ENCODE assay signal across 14 cellular contexts in the genomic region with DNA sequence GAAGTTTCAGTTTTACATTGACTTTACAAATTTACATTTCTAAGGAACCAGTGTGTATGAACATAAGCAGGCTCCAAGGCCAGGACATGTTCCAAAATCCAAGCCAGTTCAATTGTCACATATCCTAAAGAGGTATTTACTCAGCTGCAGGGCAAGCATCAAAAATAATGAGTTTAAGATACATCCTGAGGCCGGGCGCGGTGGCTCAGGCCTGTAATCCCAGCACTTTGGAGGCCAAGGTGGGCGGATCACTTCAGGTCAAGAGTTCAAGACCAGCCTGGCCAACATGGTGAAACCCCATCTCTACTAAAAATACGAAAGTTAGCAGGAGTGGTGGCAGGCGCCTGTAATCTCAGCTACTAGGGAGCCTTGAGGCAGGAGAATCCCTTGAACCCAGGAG. TPM values are rescaled to one million over a fixed set of nuclear protein-coding genes. Genes with fewer than 3 reads are reported as not detected.
DNase-seq lines count a peak whose midpoint lies in the region; ATAC-seq and TF ChIP-seq lines count a peak whose summit lies in the region.
"Had no signal": no experiment of that assay in that cellular context is flagged by ENCODE, and none has a peak within 500 bp of the region (broad histone marks: within the 10 kb centered on the region; RNA-seq: fewer than 3 reads in every experiment).

No MANE protein-coding gene starts in this region.

- CTCF ChIA-PET in CD8-positive, alpha-beta T cell (lab: Charles Lee): no interaction called here

- no peak for TF ChIP-seq EP300 in esophagus muscularis mucosa (IDR thresholded peaks at IDR 0.05)

- no peaks in the 10 kb centered on the region for H3K36me3 ChIP-seq in heart right ventricle
- no peaks in the 10 kb centered on the region for H3K36me3 ChIP-seq in esophagus muscularis mucosa
- no peaks in the 10 kb centered on the region for H3K36me3 ChIP-seq in neuron (ENCODE audit: insufficient read depth, low read length)
- H3K36me3 ChIP-seq in vagina: no peaks in the 10 kb centered on the region
- H3K36me3 ChIP-seq in CD8-positive, alpha-beta T cell (ENCODE audit: insufficient read depth, low read length): no peaks in the 10 kb centered on the region
- H3K36me3 ChIP-seq: MG63 had no signal

- no peaks in the 10 kb centered on the region for H3K9me3 ChIP-seq in heart right ventricle
- H3K9me3 ChIP-seq in esophagus muscularis mucosa: no peaks in the 10 kb centered on the region
- H3K9me3 ChIP-seq in neuron (ENCODE audit: low read length): no peaks in the 10 kb centered on the region
- no peaks in the 10 kb centered on the region for H3K9me3 ChIP-seq in vagina
- H3K9me3 ChIP-seq in CD8-positive, alpha-beta T cell (ENCODE audit: low read length): no peaks in the 10 kb centered on the region
- H3K9me3 ChIP-seq: MG63 had no signal

- no peak overlapping the region for H2AFZ ChIP-seq in neuron (ENCODE audit: low read depth, low read length)

- H3K27me3 Mint-ChIP-seq in CD8-positive, alpha-beta T cell (ENCODE audit: low read depth): peaks cover 44% of the 10 kb centered on the region

- intact Hi-C loops in heart right ventricle (cut with DNase I) (loop anchor here in 5 of 10 donors (5.0 kb wide), 4 partner anchors 35 to 90 kb away; a partner anchor contains a TSS), left cardiac atrium (cut with DNase I) (no loop called here), esophagus muscularis mucosa (cut with DNase I) (loop anchor here (5.0 kb wide), 3 partner anchors 35 to 190 kb away; a partner anchor contains a TSS), vagina (cut with DNase I) (no loop called here), sciatic nerve (cut with DNase I) (no loop called here)
- intact Hi-C loops in CD8-positive, alpha-beta T cell (cut with DNase I, micrococcal nuclease): no loop called here

- DNase-seq in heart right ventricle (no peak), left cardiac atrium (no peak), esophagus muscularis mucosa (ENCODE audit: extremely low spot score) (no peak), vagina (ENCODE audit: extremely low spot score in 2 of 2) (no peak), NCI-H82 treated with DMSO at 0.1 percent for 48 hours (lab: John Stamatoyannopoulos, UW; ENCODE audit: unreplicated experiment) (no peak), sciatic nerve (ENCODE audit: low spot score) (no peak)
- DNase-seq in CD8-positive, alpha-beta T cell: no peak
- DNase-seq: activated CD4-positive, alpha-beta memory T cell treated with anti-CD3 and anti-CD28 coated beads, Interleukin-2, amount 10 ng/mL, durations not matched to agents 7 days and 5 days; activated gamma-delta T cell; erythroblast; stimulated activated CD4-positive, alpha-beta T cell treated with anti-CD3 and anti-CD28 coated beads, Interleukin-15, amount 100 ng/mL, for 24 hours had no signal

- peaks cover 0 to 38% (median 0%) of the 10 kb centered on the region in 7 donors for H3K27me3 ChIP-seq in heart right ventricle
- H3K27me3 ChIP-seq in esophagus muscularis mucosa: no peaks in the 10 kb centered on the region
- no peaks in the 10 kb centered on the region for H3K27me3 ChIP-seq in neuron (ENCODE audit: insufficient read depth, low read length)
- H3K27me3 ChIP-seq in vagina: no peaks in the 10 kb centered on the region
- peaks cover 7% of the 10 kb centered on the region for H3K27me3 ChIP-seq in CD8-positive, alpha-beta T cell (ENCODE audit: insufficient read depth, low read length)
- H3K27me3 ChIP-seq: MG63 had no signal

- H3K4me1 ChIP-seq in heart right ventricle: peaks cover 0 to 60% (median 23%) of the 10 kb centered on the region in 9 donors
- H3K4me1 ChIP-seq in esophagus muscularis mucosa: peaks cover 9 to 69% (median 59%) of the 10 kb centered on the region in 4 donors
- H3K4me1 ChIP-seq in neuron (ENCODE audit: insufficient read depth, low read length): peaks cover 12% of the 10 kb centered on the region
- H3K4me1 ChIP-seq in vagina: peaks cover 50% of the 10 kb centered on the region
- H3K4me1 ChIP-seq in CD8-positive, alpha-beta T cell (ENCODE audit: insufficient read depth, low read length): peaks cover 4% of the 10 kb centered on the region

- H3K4me3 Mint-ChIP-seq in CD8-positive, alpha-beta T cell: no peak overlapping the region

- TF ChIP-seq POLR2A in esophagus muscularis mucosa (IDR thresholded peaks at IDR 0.05; ENCODE audit: low read depth): no peak
- TF ChIP-seq POLR2A in vagina (IDR thresholded peaks at IDR 0.05): no peak

- no peaks in the 10 kb centered on the region for H3K36me3 Mint-ChIP-seq in CD8-positive, alpha-beta T cell

- TF ChIP-seq CTCF in heart right ventricle (IDR thresholded peaks at IDR 0.05): no peak
- TF ChIP-seq CTCF in esophagus muscularis mucosa (IDR thresholded peaks at IDR 0.05): no peak
- TF ChIP-seq CTCF in vagina (IDR thresholded peaks at IDR 0.05): no peak
- TF ChIP-seq CTCF in CD8-positive, alpha-beta T cell (IDR thresholded peaks at IDR 0.05): no peak

- no peaks in the 10 kb centered on the region for H3K9me3 Mint-ChIP-seq in CD8-positive, alpha-beta T cell
- H3K9me3 Mint-ChIP-seq: activated CD4-positive, alpha-beta memory T cell treated with anti-CD3 and anti-CD28 coated beads, Interleukin-2, amount 10 ng/mL, durations not matched to agents 7 days and 5 days had no signal

- H3K27ac Mint-ChIP-seq in CD8-positive, alpha-beta T cell: no peak overlapping the region
- H3K27ac Mint-ChIP-seq: activated CD4-positive, alpha-beta memory T cell treated with anti-CD3 and anti-CD28 coated beads, Interleukin-2, amount 10 ng/mL, durations not matched to agents 7 days and 5 days had no signal

- H3K27ac ChIP-seq in heart right ventricle: peak overlapping the region in 9 of 10 donors; percentile 16 to 93 (median 85)
- H3K27ac ChIP-seq in esophagus muscularis mucosa (replicated peaks in 1 of 4): peak overlapping the region; percentile 89 to 96 (median 92)
- H3K27ac ChIP-seq in vagina: peak overlapping the region; percentile 97
- no peak overlapping the region for H3K27ac ChIP-seq in CD8-positive, alpha-beta T cell (ENCODE audit: low read depth, low read length)
- H3K27ac ChIP-seq: HL-60 had no signal

- H3K4me1 Mint-ChIP-seq in CD8-positive, alpha-beta T cell (ENCODE audit: low read depth): peaks cover 12% of the 10 kb centered on the region

- WGBS in heart right ventricle, 2 donors: 74 to 82% methylated on average over 6 of the region's 6 CpGs
- 52% methylated on average over 6 of the region's 6 CpGs for WGBS in esophagus muscularis mucosa

- no peak for ATAC-seq in heart right ventricle
- ATAC-seq in left cardiac atrium: no peak
- ATAC-seq in CD8-positive, alpha-beta T cell: no peak
- ATAC-seq in sciatic nerve: no peak

- POLR2A ChIA-PET in CD8-positive, alpha-beta T cell (lab: Charles Lee): no interaction called here

- peak overlapping the region in 5 of 10 donors; percentile 79 to 96 (median 91) for H3K4me3 ChIP-seq in heart right ventricle
- H3K4me3 ChIP-seq in esophagus muscularis mucosa: peak overlapping the region in 3 of 4 donors; percentile 19 to 98 (median 84)
- H3K4me3 ChIP-seq in neuron (ENCODE audit: low read length): peak overlapping the region; percentile 61
- peak overlapping the region in 1 of 2 donors; percentile 88 for H3K4me3 ChIP-seq in vagina
- no peak overlapping the region for H3K4me3 ChIP-seq in CD8-positive, alpha-beta T cell (ENCODE audit: low read depth, low read length)

RNA-seq across cellular contexts. Expression of a gene that starts 39.0 kb away (rescaled TPM):
- 10 to 100 TPM; 21.6 to 29.3 (median 25.5) TPM for total RNA-seq in heart right ventricle
- polyA plus RNA-seq in heart right ventricle: 10 to 100 TPM; 11.1 to 23.3 TPM
- total RNA-seq in left cardiac atrium: 10 to 100 TPM; 22.6 to 23.2 TPM
- total RNA-seq in esophagus muscularis mucosa: 10 to 100 TPM; 30.5 to 56.4 (median 41.7) TPM
- total RNA-seq in vagina: 16.7 TPM
- total RNA-seq in CD8-positive, alpha-beta T cell: 1 to 10 TPM; 3.9 to 4.2 TPM
- total RNA-seq in sciatic nerve: 14.7 TPM
